Comparison of ENCODE assay signal across 1 cellular context in genomic region chr11:15704064-15704463, GRCh38.
TF ChIP-seq lines count a peak whose summit lies in the region.

No MANE protein-coding gene starts in this region.

TF ChIP-seq in HepG2, 621 proteins besides CTCF, POLR2A, EP300 and RAD21 (continued from another document and continues in another):
- TF ChIP-seq ZHX1 (CRISPR knock-in tag; IDR thresholded peaks at IDR 0.05; ENCODE audit: low read depth), result no peak
- TF ChIP-seq TCF7 (IDR thresholded peaks at IDR 0.05; ENCODE audit: low read depth), result peak; percentile 76
- TF ChIP-seq TGIF2 (CRISPR knock-in tag; IDR thresholded peaks at IDR 0.05), result no peak
- TF ChIP-seq SALL1 (CRISPR knock-in tag; IDR thresholded peaks at IDR 0.05), result peak; percentile 66
- TF ChIP-seq SOX6 (IDR thresholded peaks at IDR 0.05), result no peak
- peak; percentile 66 for TF ChIP-seq SOX6 (CRISPR knock-in tag; IDR thresholded peaks at IDR 0.05)
- TF ChIP-seq FOXA3 (CRISPR knock-in tag; IDR thresholded peaks at IDR 0.05), result peak; percentile 39; the same call in 1 of the 2 replicates
- peak; percentile 36 to 61; a peak in 1 of 4 replicates for TF ChIP-seq NR2F1 (CRISPR knock-in tag; IDR thresholded peaks at IDR 0.05)
- TF ChIP-seq FLYWCH1 (CRISPR knock-in tag; IDR thresholded peaks at IDR 0.05), result no peak
- no peak for TF ChIP-seq NR3C1 (CRISPR knock-in tag; IDR thresholded peaks at IDR 0.05)
- TF ChIP-seq HDAC2 (CRISPR knock-in tag; IDR thresholded peaks at IDR 0.05), result peak; percentile 48; the same call in 1 of the 2 replicates
- TF ChIP-seq RARA (CRISPR knock-in tag; IDR thresholded peaks at IDR 0.05), result peak; percentile 37; the same call in 1 of the 2 replicates
- TF ChIP-seq SOX5 (CRISPR knock-in tag; IDR thresholded peaks at IDR 0.05; ENCODE audit: borderline replicate concordance), result 0 out of 2 replicates have a peak, but pooled peaks have one; percentile 16
- TF ChIP-seq ZNF788 (CRISPR knock-in tag; IDR thresholded peaks at IDR 0.05; ENCODE audit: borderline replicate concordance), result no peak
- peak; percentile 25; the same call in 1 of the 2 replicates for TF ChIP-seq BCL6 (CRISPR knock-in tag; IDR thresholded peaks at IDR 0.05)
- no peak for TF ChIP-seq CBFB (CRISPR knock-in tag; IDR thresholded peaks at IDR 0.05)
- TF ChIP-seq MAX (IDR thresholded peaks at IDR 0.05), result 0 out of 2 replicates have a peak, but pooled peaks have one; percentile 35
- TF ChIP-seq KIAA2018 (CRISPR knock-in tag; IDR thresholded peaks at IDR 0.05; ENCODE audit: borderline replicate concordance), result no peak
- TF ChIP-seq ATAD3A (CRISPR knock-in tag; IDR thresholded peaks at IDR 0.05), result no peak
- TF ChIP-seq ZNF17 (CRISPR knock-in tag; IDR thresholded peaks at IDR 0.05), result no peak
- no peak for TF ChIP-seq ESRRA (CRISPR knock-in tag; IDR thresholded peaks at IDR 0.05; ENCODE audit: low read depth)
- peak; percentile 71; the same call in 1 of the 2 replicates for TF ChIP-seq NR2F6 (IDR thresholded peaks at IDR 0.05)
- peak; percentile 60; the same call in 1 of the 2 replicates for TF ChIP-seq NR2F6 (CRISPR knock-in tag; IDR thresholded peaks at IDR 0.05)
- peak; percentile 55; the same call in 1 of the 2 replicates for TF ChIP-seq ZNF292 (CRISPR knock-in tag; IDR thresholded peaks at IDR 0.05; ENCODE audit: borderline replicate concordance, low read depth)
- TF ChIP-seq AGO2 (optimal IDR thresholded peaks at IDR 0.05; ENCODE audit: low read depth, low read length), result no peak
- peak; percentile 73; the same call in 1 of the 2 replicates for TF ChIP-seq NR2F2 (IDR thresholded peaks at IDR 0.05; ENCODE audit: borderline replicate concordance, low read depth)
- TF ChIP-seq FOXA1 (IDR thresholded peaks at IDR 0.05), result no peak
- 0 out of 2 replicates have a peak, but pooled peaks have one; percentile 22 for TF ChIP-seq FOXA1 (CRISPR knock-in tag; IDR thresholded peaks at IDR 0.05)
- TF ChIP-seq TEAD3 (CRISPR knock-in tag; optimal IDR thresholded peaks at IDR 0.05; ENCODE audit: borderline replicate concordance), result peak; percentile 65
- no peak for TF ChIP-seq CCAR2 (optimal IDR thresholded peaks at IDR 0.05; ENCODE audit: low read depth, low read length)
- 0 out of 2 replicates have a peak, but pooled peaks have one; percentile 20 for TF ChIP-seq GATAD2A (CRISPR knock-in tag; IDR thresholded peaks at IDR 0.05)
- peak; percentile 38; the same call in 1 of the 2 replicates for TF ChIP-seq ARID5B (CRISPR knock-in tag; IDR thresholded peaks at IDR 0.05)
- TF ChIP-seq KLF16 (CRISPR knock-in tag; IDR thresholded peaks at IDR 0.05), result no peak
- no peak for TF ChIP-seq SOX13 (IDR thresholded peaks at IDR 0.05)
- TF ChIP-seq SOX13 (CRISPR knock-in tag; conservative IDR thresholded peaks at IDR 0.05 in 1 of 2, IDR thresholded peaks at IDR 0.05 in 1 of 2), result peak in 1 of 2 experiments; percentile 59; a peak in 2 of 4 replicates
- TF ChIP-seq ZGPAT (CRISPR knock-in tag; IDR thresholded peaks at IDR 0.05), result no peak
- 0 out of 2 replicates have a peak, but pooled peaks have one; percentile 46 for TF ChIP-seq ONECUT2 (CRISPR knock-in tag; IDR thresholded peaks at IDR 0.05)
- TF ChIP-seq SP1 (IDR thresholded peaks at IDR 0.05), result no peak
- TF ChIP-seq SP1 (CRISPR knock-in tag; IDR thresholded peaks at IDR 0.05), result no peak
- peak; percentile 35; the same call in 1 of the 2 replicates for TF ChIP-seq TFAP4 (IDR thresholded peaks at IDR 0.05; ENCODE audit: borderline replicate concordance, low read depth)
- peak; percentile 59; the same call in 1 of the 2 replicates for TF ChIP-seq ISL2 (CRISPR knock-in tag; IDR thresholded peaks at IDR 0.05)
- TF ChIP-seq ZNF605 (CRISPR knock-in tag; IDR thresholded peaks at IDR 0.05), result 0 out of 2 replicates have a peak, but pooled peaks have one; percentile 44
- no peak for TF ChIP-seq AGO1 (IDR thresholded peaks at IDR 0.05; ENCODE audit: low read depth, low read length, poor library complexity, severe bottlenecking)
- TF ChIP-seq HHEX (CRISPR knock-in tag; IDR thresholded peaks at IDR 0.05), result 0 out of 2 replicates have a peak, but pooled peaks have one; percentile 45
- peak; percentile 73; the same call in 1 of the 2 replicates for TF ChIP-seq ZSCAN25 (CRISPR knock-in tag; IDR thresholded peaks at IDR 0.05)
